1 cellular context compared by ENCODE assay signal in genomic region chr2:151237422-151238012, GRCh38.
TF ChIP-seq lines count a peak whose summit lies in the region.

No MANE protein-coding gene starts in this region.

TF ChIP-seq in IMR-90, 13 proteins besides CTCF, POLR2A, EP300 and RAD21:
- TF ChIP-seq MAFK (IDR thresholded peaks at IDR 0.05; ENCODE audit: low read depth, low read length) (no peak), RCOR1 (IDR thresholded peaks at IDR 0.05; ENCODE audit: insufficient replicate concordance, low read length) (no peak), FOS (IDR thresholded peaks at IDR 0.05; ENCODE audit: low read depth, low read length) (0 out of 2 replicates have a peak, but pooled peaks have one; percentile 18), MAZ (IDR thresholded peaks at IDR 0.05; ENCODE audit: borderline replicate concordance, low read depth, low read length) (no peak)
TF ChIP-seq in IMR-90: peak in this region for 1.
